In genomic region chr5:143162810-143163209, GRCh38 we compare ENCODE assay signal across 18 cellular contexts.
"Had no signal": no experiment of that assay in that cellular context is flagged by ENCODE, and none has a peak within 500 bp of the region (broad histone marks: within the 10 kb centered on the region; RNA-seq: fewer than 3 reads in every experiment).

No MANE protein-coding gene starts in this region.

- DNase-seq: Kasumi-1, KBM-7, MM.1S, NCI-H1092 treated with DMSO at 0.1 percent for 48 hours, NCI-H1417, NCI-H1436 treated with DMSO at 0.1 percent for 48 hours, NCI-H1694, NCI-H187 treated with DMSO at 0.1 percent for 48 hours, NCI-H2029 treated with DMSO at 0.1 percent for 48 hours, NCI-H2227 treated with DMSO at 0.1 percent for 48 hours, NCI-H524, NCI-H526 treated with DMSO at 0.1 percent for 48 hours, NCI-H748 treated with DMSO at 0.1 percent for 48 hours, Right ventricle myocardium superior, RPMI8226, SIG-M5 had no signal

- H3K27ac ChIP-seq: SJSA1, SK-N-MC had no signal

- H3K36me3 ChIP-seq: SJSA1 had no signal

- H3K4me3 ChIP-seq: SJSA1, SK-N-MC had no signal

- H3K27me3 ChIP-seq: SJSA1 had no signal
